Comparison of ENCODE assay signal across 16 cellular contexts in the genomic region with DNA sequence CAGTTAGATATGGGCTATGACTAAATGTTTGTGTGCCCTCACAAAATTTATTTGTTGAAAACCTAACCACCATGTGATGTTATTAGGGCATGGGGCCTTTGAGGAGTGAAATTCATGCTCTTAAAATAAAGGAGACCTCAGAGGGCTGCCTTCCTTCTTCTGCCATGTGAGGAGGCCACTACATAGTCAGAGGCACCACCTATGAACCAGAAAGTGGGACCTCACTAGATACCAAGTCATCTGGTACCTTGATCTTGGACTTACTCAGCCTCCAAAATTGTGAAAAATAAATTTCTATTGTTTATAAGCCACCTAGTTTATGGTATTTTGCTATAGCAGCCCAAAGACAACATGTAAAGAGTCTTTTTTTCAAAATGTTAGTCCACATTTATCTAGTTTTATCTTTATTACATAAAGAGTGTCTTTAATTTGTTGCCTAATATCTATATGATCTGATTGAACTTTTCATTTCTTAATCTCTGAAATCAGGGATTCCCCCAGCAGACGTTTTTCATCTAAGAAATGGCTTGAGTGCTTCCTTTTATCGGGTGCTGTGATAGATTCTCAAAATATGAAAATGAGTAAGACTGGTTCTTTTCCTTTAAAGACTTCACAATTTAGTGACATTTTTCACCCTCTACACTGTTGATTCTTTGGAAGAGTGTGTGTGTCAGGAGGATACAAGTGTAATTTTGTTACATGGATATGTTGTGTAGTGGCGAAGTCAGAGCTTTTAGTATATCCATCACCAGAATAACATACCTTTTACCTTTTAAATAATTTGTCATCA. TPM values are rescaled to one million over a fixed set of nuclear protein-coding genes. Genes with fewer than 3 reads are reported as not detected.
DNase-seq lines count a peak whose midpoint lies in the region; ATAC-seq and TF ChIP-seq lines count a peak whose summit lies in the region.
"Had no signal": no experiment of that assay in that cellular context is flagged by ENCODE, and none has a peak within 500 bp of the region (broad histone marks: within the 10 kb centered on the region; RNA-seq: fewer than 3 reads in every experiment).

No MANE protein-coding gene starts in this region.

- H3K36me3 ChIP-seq in mesenchymal stem cell (ENCODE audit: control insufficient read depth in 1 of 2, insufficient read depth in 2 of 2, low read depth in 1 of 2, low read length in 2 of 2), result peaks cover 4 to 26% of the 10 kb centered on the region in 2 experiments

- ATAC-seq in activated T-cell treated with anti-CD3 and anti-CD28 coated beads, Interleukin-2, amount 50 U/mL, for 4 hours, result peak; percentile 54 to 71
- ATAC-seq in activated T-helper 17 cell treated with anti-CD3 and anti-CD28 coated beads, Interleukin-2, amount 50 U/mL, for 72 hours (replicated peaks), result peak; percentile 69
- ATAC-seq: HepG2 had no signal

- H3K27ac Mint-ChIP-seq in HFFc6, result peak overlapping the region; percentile 61; the same call in 1 of the 2 replicates
- peak overlapping the region; percentile 96 for H3K27ac Mint-ChIP-seq in activated T-helper 17 cell treated with anti-CD3 and anti-CD28 coated beads, Interleukin-2, amount 50 U/mL, for 72 hours

- peaks cover 8% of the 10 kb centered on the region for H3K79me1 ChIP-seq in mesenchymal stem cell (replicated peaks; ENCODE audit: low read length, poor library complexity, severe bottlenecking)

- H3K4me2 ChIP-seq in mesenchymal stem cell (ENCODE audit: low read length, poor library complexity, severe bottlenecking), result no peak overlapping the region

- H3K4me1 Mint-ChIP-seq in activated T-cell treated with anti-CD3 and anti-CD28 coated beads, Interleukin-2, amount 50 U/mL, for 4 hours (ENCODE audit: low read depth), result peaks cover 15% of the 10 kb centered on the region
- peaks cover 34% of the 10 kb centered on the region for H3K4me1 Mint-ChIP-seq in HFFc6 (ENCODE audit: low read depth)
- H3K4me1 Mint-ChIP-seq in activated T-helper 17 cell treated with anti-CD3 and anti-CD28 coated beads, Interleukin-2, amount 50 U/mL, for 72 hours, result peaks cover 12% of the 10 kb centered on the region

- no peak overlapping the region for H2AFZ ChIP-seq in mesenchymal stem cell (ENCODE audit: low read depth, low read length)

- peak overlapping the region; percentile 47 for H3K9ac ChIP-seq in mesenchymal stem cell (ENCODE audit: low read length)

- no peak overlapping the region for H2BK5ac ChIP-seq in mesenchymal stem cell (ENCODE audit: low read depth, low read length, poor library complexity, severe bottlenecking)

- WGBS in mesenchymal stem cell, result no CpG with 5 or more reads among the region's 3 CpGs

- TF ChIP-seq CTCF in HFFc6 (IDR thresholded peaks at IDR 0.05) (no peak), GM13977 (IDR thresholded peaks at IDR 0.05; ENCODE audit: extremely low read depth, insufficient read depth, missing control alignments) (no peak)

- in situ Hi-C loops in GM13977 (cut with MboI; ENCODE audit: low pct_unique_long_range_greater_than_20kb, low sequenced_read_pairs, unreplicated experiment), result no loop called here

- H3K36me3 Mint-ChIP-seq in activated T-cell treated with anti-CD3 and anti-CD28 coated beads, Interleukin-2, amount 50 U/mL, for 4 hours (ENCODE audit: insufficient read depth), result peaks cover 30% of the 10 kb centered on the region
- H3K36me3 Mint-ChIP-seq in HFFc6 (ENCODE audit: low read depth), result peaks cover 57% of the 10 kb centered on the region
- peaks cover 52% of the 10 kb centered on the region for H3K36me3 Mint-ChIP-seq in activated T-helper 17 cell treated with anti-CD3 and anti-CD28 coated beads, Interleukin-2, amount 50 U/mL, for 72 hours (ENCODE audit: low read depth)

- peaks cover 2% of the 10 kb centered on the region for H3K4me1 ChIP-seq in mesenchymal stem cell (ENCODE audit: control insufficient read depth, insufficient read depth, low read depth, low read length)

- H4K8ac ChIP-seq in mesenchymal stem cell (ENCODE audit: low read length), result no peak overlapping the region

- no peak overlapping the region for H3K14ac ChIP-seq in mesenchymal stem cell (ENCODE audit: low read length in 2 of 2)

- H3K27ac ChIP-seq in mesenchymal stem cell (ENCODE audit: low read length, poor library complexity, severe bottlenecking), result no peak overlapping the region

- H3K4me3 ChIP-seq in mesenchymal stem cell (ENCODE audit: insufficient read depth in 1 of 2, low read depth in 1 of 2, low read length in 2 of 2), result no peak overlapping the region

- no peak overlapping the region for H3K18ac ChIP-seq in mesenchymal stem cell (ENCODE audit: low read depth in 1 of 2, low read length in 2 of 2)

- no peak overlapping the region for H4K91ac ChIP-seq in mesenchymal stem cell (ENCODE audit: low read length)

- no peak overlapping the region for H2BK120ac ChIP-seq in mesenchymal stem cell (ENCODE audit: low read depth, low read length)

- no peak overlapping the region for H2BK12ac ChIP-seq in mesenchymal stem cell (ENCODE audit: low read length in 2 of 2)

- no peaks in the 10 kb centered on the region for H3K27me3 Mint-ChIP-seq in activated T-cell treated with anti-CD3 and anti-CD28 coated beads, Interleukin-2, amount 50 U/mL, for 4 hours (ENCODE audit: low read depth)
- H3K27me3 Mint-ChIP-seq in HFFc6 (ENCODE audit: insufficient read depth), result no peaks in the 10 kb centered on the region
- no peaks in the 10 kb centered on the region for H3K27me3 Mint-ChIP-seq in activated T-helper 17 cell treated with anti-CD3 and anti-CD28 coated beads, Interleukin-2, amount 50 U/mL, for 72 hours

- no peak for DNase-seq in activated T-cell treated with anti-CD3 and anti-CD28 coated beads, Interleukin-2, amount 50 U/mL, for 4 hours
- no peak for DNase-seq in activated T-cell treated with anti-CD3 and anti-CD28 coated beads, Interleukin-2, amount 50 U/mL, for 48 hours
- DNase-seq in HFFc6 (no peak), mesenchymal stem cell (no peak), dedifferentiated amniotic fluid mesenchymal stem cell (ENCODE audit: extremely low spot score) (no peak), HuH-7 (ENCODE audit: low spot score) (no peak), GM13977 (ENCODE audit: low spot score) (no peak)
- DNase-seq: COR-L47, NCI-H1048, NCI-H1436 treated with DMSO at 0.1 percent for 48 hours, NCI-H2029 treated with DMSO at 0.1 percent for 48 hours, NCI-H2171 treated with DMSO at 0.1 percent for 48 hours, NCI-H748 treated with DMSO at 0.1 percent for 48 hours, RPMI8226 had no signal

- H3K23ac ChIP-seq in mesenchymal stem cell (ENCODE audit: low read length in 2 of 2), result no peak overlapping the region

- H3K4ac ChIP-seq in mesenchymal stem cell (ENCODE audit: low read depth in 1 of 2, low read length in 2 of 2), result no peak overlapping the region

- H3K9me3 Mint-ChIP-seq in activated T-cell treated with anti-CD3 and anti-CD28 coated beads, Interleukin-2, amount 50 U/mL, for 4 hours, result no peaks in the 10 kb centered on the region
- H3K9me3 Mint-ChIP-seq in HFFc6, result peaks cover 11% of the 10 kb centered on the region
- no peaks in the 10 kb centered on the region for H3K9me3 Mint-ChIP-seq in activated T-helper 17 cell treated with anti-CD3 and anti-CD28 coated beads, Interleukin-2, amount 50 U/mL, for 72 hours

- peaks cover 6% of the 10 kb centered on the region for H3K9me3 ChIP-seq in mesenchymal stem cell (ENCODE audit: control insufficient read depth, low read length)

- H3K4me3 Mint-ChIP-seq in activated T-cell treated with anti-CD3 and anti-CD28 coated beads, Interleukin-2, amount 50 U/mL, for 4 hours, result no peak overlapping the region
- no peak overlapping the region for H3K4me3 Mint-ChIP-seq in HFFc6
- peak overlapping the region; percentile 57 for H3K4me3 Mint-ChIP-seq in activated T-helper 17 cell treated with anti-CD3 and anti-CD28 coated beads, Interleukin-2, amount 50 U/mL, for 72 hours

- H2AK5ac ChIP-seq in mesenchymal stem cell (ENCODE audit: low read length, severe bottlenecking), result no peak overlapping the region

- no peak overlapping the region for H2BK15ac ChIP-seq in mesenchymal stem cell (ENCODE audit: low read depth, poor library complexity, severe bottlenecking)

- H3K27me3 ChIP-seq in mesenchymal stem cell (ENCODE audit: control insufficient read depth in 1 of 2, insufficient read depth in 1 of 2, low read length in 2 of 2), result no peaks in the 10 kb centered on the region

RNA-seq across cellular contexts. Expression of a gene that starts 34.2 kb away (rescaled TPM):
- total RNA-seq in activated T-cell treated with anti-CD3 and anti-CD28 coated beads, Interleukin-2, amount 50 U/mL, for 4 hours, result 10 to 100 TPM; 30.7 to 34.1 (median 33.0) TPM
- 10 to 100 TPM; 18.9 to 22.8 (median 20.5) TPM for total RNA-seq in HFFc6 (2021; fragmentation: NEBNext Ultra II Directional; extraction: Animal tissue kit (Norgen Biotek cat#: 25700))
- total RNA-seq in activated T-helper 17 cell treated with anti-CD3 and anti-CD28 coated beads, Interleukin-2, amount 50 U/mL, for 72 hours, result 10 to 100 TPM; 43.7 to 47.2 TPM
- 8.8 TPM for polyA plus RNA-seq in mesenchymal stem cell (2013, experiment 1 of 2)
- 9.5 TPM for polyA plus RNA-seq in mesenchymal stem cell (2013, experiment 2 of 2)

RNA-seq across cellular contexts. Expression of a gene that starts 34.3 kb away (rescaled TPM):
- total RNA-seq in activated T-cell treated with anti-CD3 and anti-CD28 coated beads, Interleukin-2, amount 50 U/mL, for 4 hours, result 10 to 100 TPM; 81.1 to 93.3 (median 82.2) TPM
- total RNA-seq in HFFc6 (2021; fragmentation: NEBNext Ultra II Directional; extraction: Animal tissue kit (Norgen Biotek cat#: 25700)), result 10 to 100 TPM; 48.6 to 70.2 (median 60.3) TPM
- total RNA-seq in activated T-helper 17 cell treated with anti-CD3 and anti-CD28 coated beads, Interleukin-2, amount 50 U/mL, for 72 hours, result 10 to 100 TPM; 69.4 to 84.4 TPM
- polyA plus RNA-seq in mesenchymal stem cell (2013, experiment 1 of 2), result 73.6 TPM
- polyA plus RNA-seq in mesenchymal stem cell (2013, experiment 2 of 2), result 79.0 TPM

RNA-seq across cellular contexts. Expression of a gene that starts 55.9 kb away (rescaled TPM):
- 10 to 100 TPM; 10.3 to 12.3 (median 11.5) TPM for total RNA-seq in activated T-cell treated with anti-CD3 and anti-CD28 coated beads, Interleukin-2, amount 50 U/mL, for 4 hours
- 1 to 10 TPM; 5.0 to 7.2 (median 7.0) TPM for total RNA-seq in HFFc6 (2021; fragmentation: NEBNext Ultra II Directional; extraction: Animal tissue kit (Norgen Biotek cat#: 25700))
- 1 to 10 TPM; 7.2 to 8.3 TPM for total RNA-seq in activated T-helper 17 cell treated with anti-CD3 and anti-CD28 coated beads, Interleukin-2, amount 50 U/mL, for 72 hours
- 5.6 TPM for polyA plus RNA-seq in mesenchymal stem cell (2013, experiment 1 of 2)
- 5.3 TPM for polyA plus RNA-seq in mesenchymal stem cell (2013, experiment 2 of 2)
